16 cellular contexts compared by ENCODE assay signal in genomic region chr4:2741626-2742025, GRCh38. TPM values are rescaled to one million over a fixed set of nuclear protein-coding genes. Genes with fewer than 3 reads are reported as not detected.
DNase-seq lines count a peak whose midpoint lies in the region; ATAC-seq, FAIRE-seq and TF ChIP-seq lines count a peak whose summit lies in the region.
"Had no signal": no experiment of that assay in that cellular context is flagged by ENCODE, and none has a peak within 500 bp of the region (broad histone marks: within the 10 kb centered on the region; RNA-seq: fewer than 3 reads in every experiment).

No MANE protein-coding gene starts in this region.

- H3K36me3 Mint-ChIP-seq in activated B cell treated with CpG ODN at 0.5 μM for 24 hours (ENCODE audit: low read depth), result peaks cover 74% of the 10 kb centered on the region

- no TSS peak for BruUV-seq in HepG2 (replicated peaks; lab: Mats Ljungman, UMichigan)

- no peak overlapping the region for H2AFZ ChIP-seq in HepG2 (ENCODE audit: low read length)

- H3K4me3 ChIP-seq in HepG2 (replicated peaks in 1 of 3; ENCODE audit: insufficient read depth in 1 of 3, low read depth in 2 of 3, low read length in 3 of 3) (no peak overlapping the region), right lobe of liver (no peak overlapping the region), kidney (ENCODE audit: low read length in 2 of 2) (no peak overlapping the region), aorta (ENCODE audit: low read length in 2 of 2) (no peak overlapping the region)

- 88% methylated on average over 9 of the region's 9 CpGs for WGBS in HepG2 (ENCODE audit: low lambda C conversion rate)
- WGBS in right lobe of liver (ENCODE audit: insufficient coverage, low coverage, low lambda C conversion rate, missing lambda C conversion rate), result 44% methylated on average over 2 of the region's 9 CpGs
- WGBS in aorta, 2 donors, result 57 to 62% methylated on average over 9 of the region's 9 CpGs

- in situ Hi-C loops in HepG2 (cut with HindIII; ENCODE audit: extremely low pct_ligation_motif_present, low pct_unique_long_range_greater_than_20kb), result no loop called here

- H3K9ac ChIP-seq in HepG2 (ENCODE audit: insufficient read depth, low read depth, low read length) (no peak overlapping the region), kidney (ENCODE audit: low read length in 2 of 2) (no peak overlapping the region)

- peaks cover 26% of the 10 kb centered on the region for H3K4me1 Mint-ChIP-seq in activated B cell treated with CpG ODN at 0.5 μM for 24 hours

- H3K27ac Mint-ChIP-seq in activated B cell treated with CpG ODN at 0.5 μM for 24 hours, result peak overlapping the region; percentile 25

- no peaks in the 10 kb centered on the region for H4K20me1 ChIP-seq in HepG2 (ENCODE audit: insufficient read depth, low read length)

- CTCF ChIA-PET in HepG2 (lab: Yijun Ruan, JAX; ENCODE audit: low intra/inter-chr PET ratio, low total read pairs), result no interaction called here
- CTCF ChIA-PET in activated B cell treated with CpG ODN at 0.5 μM for 24 hours (lab: Charles Lee), result no interaction called here

- no peaks in the 10 kb centered on the region for H3K9me3 Mint-ChIP-seq in activated B cell treated with CpG ODN at 0.5 μM for 24 hours

- H3K27me3 ChIP-seq in HepG2 (ENCODE audit: control insufficient read depth in 1 of 2, insufficient read depth in 2 of 2, low read length in 2 of 2) (no peaks in the 10 kb centered on the region), right lobe of liver (no peaks in the 10 kb centered on the region), aorta (ENCODE audit: control insufficient read depth in 1 of 2, insufficient read depth in 2 of 2, low read length in 1 of 2) (no peaks in the 10 kb centered on the region)

- no peak for TF ChIP-seq RAD21 in HepG2 (CRISPR knock-in tag; IDR thresholded peaks at IDR 0.05)

- H3K36me3 ChIP-seq in HepG2 (replicated peaks in 1 of 2; ENCODE audit: control insufficient read depth in 1 of 2, insufficient read depth in 2 of 2, low read length in 2 of 2) (peaks cover 17 to 41% of the 10 kb centered on the region in 2 experiments), right lobe of liver (peaks cover 0 to 38% (median 22%) of the 10 kb centered on the region in 4 donors), kidney (ENCODE audit: control insufficient read depth in 1 of 2, insufficient read depth in 2 of 2, low read length in 2 of 2) (peaks cover 18 to 35% of the 10 kb centered on the region in 2 donors), aorta (ENCODE audit: control insufficient read depth in 1 of 2, insufficient read depth in 2 of 2, low read length in 1 of 2) (peaks cover 0 to 4% of the 10 kb centered on the region in 2 donors)

- POLR2A ChIA-PET in HepG2 (lab: Yijun Ruan, JAX), result no interaction called here
- POLR2A ChIA-PET in activated B cell treated with CpG ODN at 0.5 μM for 24 hours (lab: Charles Lee), result interaction anchor here (0.8 kb wide), 1 partner anchor 19 kb away, joined by 3 read pairs; no protein-coding TSS in a partner anchor

- DNase-seq in HepG2 (ENCODE audit: low spot score) (no peak), right lobe of liver (no peak), activated B cell treated with CpG ODN at 0.5 μM for 24 hours (no peak), kidney (peak; percentile 52), aorta (peak; percentile 44 to 82), AML-193 (lab: John Stamatoyannopoulos, UW) (no peak), NCI-H345 treated with DMSO at 0.1 percent for 48 hours (lab: John Stamatoyannopoulos, UW; ENCODE audit: unreplicated experiment) (no peak)
- DNase-seq: activated CD4-positive, alpha-beta T cell treated with anti-CD3 and anti-CD28 coated beads for 36 hours; activated T-cell treated with anti-CD3 and anti-CD28 coated beads, Interleukin-2, amount 50 U/mL, for 72 hours; effector CD4-positive, alpha-beta T cell; NCI-H1105; NCI-H446; PC-3; T-cell had no signal

- ATAC-seq in HepG2 (peak; percentile 10), right lobe of liver (no peak), activated B cell treated with CpG ODN at 0.5 μM for 24 hours (ENCODE audit: low read depth) (no peak), aorta (ENCODE audit: low FRiP score) (peak; percentile 27), GM19035 (IDR thresholded peaks at IDR 0.05; ENCODE audit: unreplicated experiment) (no peak)
- ATAC-seq: activated CD4-positive, alpha-beta T cell treated with anti-CD3 and anti-CD28 coated beads for 36 hours; activated T-cell treated with anti-CD3 and anti-CD28 coated beads, Interleukin-2, amount 50 U/mL, for 72 hours; PC-3; T-cell had no signal

- no peak for TF ChIP-seq EP300 in HepG2 (IDR thresholded peaks at IDR 0.05; ENCODE audit: low read depth in 2 of 2, low read length in 2 of 2)
- no peak for TF ChIP-seq EP300 in HepG2 (CRISPR knock-in tag; IDR thresholded peaks at IDR 0.05; ENCODE audit: borderline replicate concordance)

- H3K4me3 Mint-ChIP-seq in activated B cell treated with CpG ODN at 0.5 μM for 24 hours, result no peak overlapping the region
- H3K4me3 Mint-ChIP-seq: activated CD4-positive, alpha-beta T cell treated with anti-CD3 and anti-CD28 coated beads for 36 hours; activated T-cell treated with anti-CD3 and anti-CD28 coated beads, Interleukin-2, amount 50 U/mL, for 72 hours; T-cell had no signal

- H3K4me2 ChIP-seq in HepG2 (ENCODE audit: low read depth, low read length), result no peak overlapping the region

- H3K27ac ChIP-seq in HepG2 (ENCODE audit: extremely low read length, insufficient read depth, low read length) (no peak overlapping the region), right lobe of liver (no peak overlapping the region), kidney (ENCODE audit: low read depth in 2 of 2, low read length in 2 of 2) (no peak overlapping the region), aorta (ENCODE audit: low read depth in 1 of 2, low read length in 2 of 2) (peak overlapping the region in 1 of 2 donors; percentile 8)

- TF ChIP-seq POLR2A in HepG2 (IDR thresholded peaks at IDR 0.05; ENCODE audit: insufficient read depth in 1 of 2, low read depth in 2 of 2, low read length in 2 of 2), result no peak
- no peak for TF ChIP-seq POLR2A in right lobe of liver (IDR thresholded peaks at IDR 0.05)

- intact Hi-C loops in HepG2 (cut with micrococcal nuclease; ENCODE audit: unreplicated experiment) (no loop called here), right lobe of liver (cut with DNase I) (no loop called here), activated B cell treated with CpG ODN at 0.5 μM for 24 hours (cut with micrococcal nuclease) (no loop called here), kidney (cut with DNase I) (no loop called here), aorta (cut with DNase I) (no loop called here)

- H3K4me1 ChIP-seq in HepG2 (ENCODE audit: insufficient read depth, low read length) (no peaks in the 10 kb centered on the region), right lobe of liver (no peaks in the 10 kb centered on the region), kidney (ENCODE audit: control insufficient read depth in 1 of 2, insufficient read depth in 1 of 2, low read depth in 1 of 2, low read length in 2 of 2) (peaks cover 0 to 5% of the 10 kb centered on the region in 2 donors), aorta (ENCODE audit: control insufficient read depth in 1 of 2, insufficient read depth in 2 of 2, low read length in 2 of 2) (no peaks in the 10 kb centered on the region)

- no peaks in the 10 kb centered on the region for H3K9me3 ChIP-seq in HepG2 (ENCODE audit: low read length)
- H3K9me3 ChIP-seq in right lobe of liver, result no peaks in the 10 kb centered on the region
- H3K9me3 ChIP-seq in kidney (ENCODE audit: control insufficient read depth in 1 of 2, low read length in 2 of 2), result peaks cover 1 to 3% of the 10 kb centered on the region in 2 donors
- H3K9me3 ChIP-seq in aorta (ENCODE audit: control insufficient read depth, low read length), result no peaks in the 10 kb centered on the region

- H3K27me3 Mint-ChIP-seq in activated B cell treated with CpG ODN at 0.5 μM for 24 hours, result no peaks in the 10 kb centered on the region
- H3K27me3 Mint-ChIP-seq: activated CD4-positive, alpha-beta T cell treated with anti-CD3 and anti-CD28 coated beads for 36 hours; T-cell had no signal

- FAIRE-seq in HepG2 (lab: Jason Lieb, UNC) (no peak), kidney (lab: Jason Lieb, UNC) (no peak)
- FAIRE-seq: GM12891 had no signal

- no peaks in the 10 kb centered on the region for H3K79me2 ChIP-seq in HepG2 (ENCODE audit: insufficient read depth, low read length)

- TF ChIP-seq CTCF in HepG2 (CRISPR knock-in tag; IDR thresholded peaks at IDR 0.05) (no peak), right lobe of liver (IDR thresholded peaks at IDR 0.05) (no peak), activated B cell treated with CpG ODN at 0.5 μM for 24 hours (IDR thresholded peaks at IDR 0.05) (no peak), kidney (IDR thresholded peaks at IDR 0.05; ENCODE audit: borderline replicate concordance, extremely low read depth, insufficient read depth) (no peak)

RNA-seq across cellular contexts. Expression of gene TNIP2, which starts 14.5 kb away (rescaled TPM):
- 28.5 and 38.0 TPM in 2 replicates for total RNA-seq in HepG2 (2016; rRNA removed; fragmentation: Illumina TruSeq; extraction: Trizol)
- 51.3 and 56.9 TPM in 2 replicates for total RNA-seq in HepG2 (2016; cell fraction: cytosol; rRNA removed; fragmentation: Illumina TruSeq; extraction: Trizol; ENCODE audit: low read depth)
- total RNA-seq in HepG2 (2016; cell fraction: insoluble cytoplasmic fraction; rRNA removed; fragmentation: Illumina TruSeq; extraction: Trizol), result 23.8 and 37.4 TPM in 2 replicates
- 75.6 and 77.4 TPM in 2 replicates for total RNA-seq in HepG2 (2016; cell fraction: membrane; rRNA removed; fragmentation: Illumina TruSeq; extraction: Trizol)
- 22.8 and 24.6 TPM in 2 replicates for total RNA-seq in HepG2 (2016; cell fraction: nucleus; rRNA removed; fragmentation: Illumina TruSeq; extraction: Trizol)
- 25.6 and 30.1 TPM in 2 replicates for polyA plus RNA-seq in HepG2 (2011; rRNA removed)
- polyA plus RNA-seq in HepG2 (2011; cell fraction: cytosol; rRNA removed), result 24.2 and 29.8 TPM in 2 replicates
- polyA plus RNA-seq in HepG2 (2011; cell fraction: nucleus; rRNA removed), result 85.8 and 92.8 TPM in 2 replicates
- polyA plus RNA-seq in HepG2 (2012), result 14.3 and 23.5 TPM in 2 replicates
- polyA plus RNA-seq in HepG2 (2016; cell fraction: cytosol; fragmentation: Illumina TruSeq; extraction: Trizol; ENCODE audit: low read depth), result 52.0 and 56.1 TPM in 2 replicates
- polyA plus RNA-seq in HepG2 (2016; cell fraction: insoluble cytoplasmic fraction; fragmentation: Illumina TruSeq; extraction: Trizol; ENCODE audit: low read depth), result 25.2 and 28.5 TPM in 2 replicates
- polyA plus RNA-seq in HepG2 (2016; cell fraction: membrane; fragmentation: Illumina TruSeq; extraction: Trizol; ENCODE audit: low read depth), result 60.4 and 61.0 TPM in 2 replicates
- polyA plus RNA-seq in HepG2 (2016; cell fraction: nucleus; fragmentation: Illumina TruSeq; extraction: Trizol; ENCODE audit: insufficient read depth, low read depth), result 46.5 and 50.4 TPM in 2 replicates
- polyA minus RNA-seq in HepG2 (2011; rRNA and poly(A)+ RNA removed; ENCODE audit: low replicate concordance), result 10.0 and 18.7 TPM in 2 replicates
- 8.1 and 8.4 TPM in 2 replicates for polyA minus RNA-seq in HepG2 (2011; cell fraction: cytosol; rRNA and poly(A)+ RNA removed)
- 18.6 and 22.9 TPM in 2 replicates for polyA minus RNA-seq in HepG2 (2011; cell fraction: nucleus; rRNA and poly(A)+ RNA removed)
- 10 to 100 TPM in 5 of 6 experiments, 1 to 10 TPM in 1; 9.7 to 40.6 (median 18.8) TPM for total RNA-seq in right lobe of liver
- 79.1 and 83.2 TPM in 2 replicates for total RNA-seq in activated B cell treated with CpG ODN at 0.5 μM for 24 hours
- 44.4 TPM for total RNA-seq in kidney
- 43.1 TPM for polyA plus RNA-seq in kidney (ENCODE audit: insufficient read depth, low read depth, low replicate concordance)
- 10 to 100 TPM; 37.4 to 39.4 TPM for total RNA-seq in aorta
- 10 to 100 TPM; 37.2 to 43.8 TPM for polyA plus RNA-seq in aorta

RNA-seq across cellular contexts. Expression of gene SH3BP2, which starts 51.3 kb away (rescaled TPM):
- total RNA-seq in HepG2 (2016; rRNA removed; fragmentation: Illumina TruSeq; extraction: Trizol) (7.0 and 16.9 TPM in 2 replicates), right lobe of liver (10 to 100 TPM; 34.9 to 51.8 (median 40.7) TPM), activated B cell treated with CpG ODN at 0.5 μM for 24 hours (40.4 and 43.2 TPM in 2 replicates), kidney (128 TPM), aorta (10 to 100 TPM; 47.8 to 75.4 TPM)
- 8.3 and 8.9 TPM in 2 replicates for total RNA-seq in HepG2 (2016; cell fraction: cytosol; rRNA removed; fragmentation: Illumina TruSeq; extraction: Trizol; ENCODE audit: low read depth)
- total RNA-seq in HepG2 (2016; cell fraction: insoluble cytoplasmic fraction; rRNA removed; fragmentation: Illumina TruSeq; extraction: Trizol), result 6.0 and 17.5 TPM in 2 replicates
- total RNA-seq in HepG2 (2016; cell fraction: membrane; rRNA removed; fragmentation: Illumina TruSeq; extraction: Trizol), result 10.1 and 13.2 TPM in 2 replicates
- total RNA-seq in HepG2 (2016; cell fraction: nucleus; rRNA removed; fragmentation: Illumina TruSeq; extraction: Trizol), result 24.2 and 26.2 TPM in 2 replicates
- polyA plus RNA-seq in HepG2 (2011; rRNA removed) (34.5 and 38.6 TPM in 2 replicates), kidney (ENCODE audit: insufficient read depth, low read depth, low replicate concordance) (27.3 TPM), aorta (10 to 100 TPM in 1 of 2 donors, 1 to 10 TPM in 1; 6.2 to 13.8 TPM)
- 9.0 and 10.4 TPM in 2 replicates for polyA plus RNA-seq in HepG2 (2011; cell fraction: cytosol; rRNA removed)
- polyA plus RNA-seq in HepG2 (2011; cell fraction: nucleus; rRNA removed), result 190 and 200 TPM in 2 replicates
- 8.5 and 20.0 TPM in 2 replicates for polyA plus RNA-seq in HepG2 (2012)
- polyA plus RNA-seq in HepG2 (2016; cell fraction: cytosol; fragmentation: Illumina TruSeq; extraction: Trizol; ENCODE audit: low read depth), result 8.6 and 9.1 TPM in 2 replicates
- 8.9 and 10.1 TPM in 2 replicates for polyA plus RNA-seq in HepG2 (2016; cell fraction: insoluble cytoplasmic fraction; fragmentation: Illumina TruSeq; extraction: Trizol; ENCODE audit: low read depth)
- 12.6 and 15.4 TPM in 2 replicates for polyA plus RNA-seq in HepG2 (2016; cell fraction: membrane; fragmentation: Illumina TruSeq; extraction: Trizol; ENCODE audit: low read depth)
- polyA plus RNA-seq in HepG2 (2016; cell fraction: nucleus; fragmentation: Illumina TruSeq; extraction: Trizol; ENCODE audit: insufficient read depth, low read depth), result 68.6 and 68.9 TPM in 2 replicates
- polyA minus RNA-seq in HepG2 (2011; rRNA and poly(A)+ RNA removed; ENCODE audit: low replicate concordance), result 33.1 and 43.4 TPM in 2 replicates
- 8.4 and 8.5 TPM in 2 replicates for polyA minus RNA-seq in HepG2 (2011; cell fraction: cytosol; rRNA and poly(A)+ RNA removed)
- 60.7 and 63.2 TPM in 2 replicates for polyA minus RNA-seq in HepG2 (2011; cell fraction: nucleus; rRNA and poly(A)+ RNA removed)

Comparison
In these comparisons a context has a peak if more than half of its experiments do, and no peak if none do; other contexts are left out.
1. ATAC-seq: peak in HepG2 (single experiment) and aorta (single experiment); none in right lobe of liver (0 of 4), activated B cell treated with CpG ODN at 0.5 μM for 24 hours (single experiment) and GM19035 (single experiment).
2. DNase-seq: peak in kidney (single experiment) and aorta (2 of 2); none in HepG2 (single experiment), right lobe of liver (0 of 3), activated B cell treated with CpG ODN at 0.5 μM for 24 hours (single experiment), AML-193 (0 of 2) and NCI-H345 treated with DMSO at 0.1 percent for 48 hours (single experiment).